ENCODE assay signal across 1 cellular context in the genomic region with DNA sequence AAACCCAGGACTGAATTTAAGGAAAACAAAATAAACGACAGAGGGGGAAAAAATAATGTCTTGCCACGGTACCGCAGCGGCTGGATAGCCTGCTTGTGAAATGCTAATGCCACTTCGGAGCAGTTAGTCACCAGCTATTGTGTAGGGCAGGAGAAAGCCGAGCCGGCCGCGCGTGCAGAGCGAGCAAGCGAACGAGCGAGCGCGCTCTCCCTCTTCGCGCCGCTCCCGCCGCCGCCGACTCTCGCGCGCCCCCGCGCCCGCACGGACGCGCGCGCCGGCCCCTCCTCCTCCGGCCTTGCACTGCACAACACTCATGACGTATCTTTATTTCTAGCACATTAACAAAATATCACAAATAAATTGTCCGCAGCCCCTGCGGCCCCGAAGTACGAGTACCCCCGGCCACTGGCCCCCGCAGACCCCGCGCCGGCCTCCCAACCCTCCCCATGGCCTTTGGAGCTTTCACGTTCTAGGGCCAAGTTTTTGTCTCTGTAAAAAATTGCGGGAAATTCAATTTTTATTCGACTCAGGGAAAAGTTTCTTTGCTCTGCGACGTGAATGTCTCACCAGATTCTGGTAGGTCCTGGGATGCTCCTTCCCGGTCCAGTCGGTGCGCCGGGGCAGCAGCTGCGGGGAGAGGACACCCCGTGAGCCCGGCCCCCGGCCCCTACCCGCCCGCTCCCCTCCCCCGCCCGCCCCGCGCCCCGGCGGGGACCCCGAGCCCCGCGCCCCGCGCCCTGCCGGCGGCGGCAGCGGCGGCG.
TF ChIP-seq lines count a peak whose summit lies in the region.

No MANE protein-coding gene starts in this region.

TF ChIP-seq in HepG2, 621 proteins besides CTCF, POLR2A, EP300 and RAD21 (continued from another document and continues in another):
- TF ChIP-seq, protein P1, sequence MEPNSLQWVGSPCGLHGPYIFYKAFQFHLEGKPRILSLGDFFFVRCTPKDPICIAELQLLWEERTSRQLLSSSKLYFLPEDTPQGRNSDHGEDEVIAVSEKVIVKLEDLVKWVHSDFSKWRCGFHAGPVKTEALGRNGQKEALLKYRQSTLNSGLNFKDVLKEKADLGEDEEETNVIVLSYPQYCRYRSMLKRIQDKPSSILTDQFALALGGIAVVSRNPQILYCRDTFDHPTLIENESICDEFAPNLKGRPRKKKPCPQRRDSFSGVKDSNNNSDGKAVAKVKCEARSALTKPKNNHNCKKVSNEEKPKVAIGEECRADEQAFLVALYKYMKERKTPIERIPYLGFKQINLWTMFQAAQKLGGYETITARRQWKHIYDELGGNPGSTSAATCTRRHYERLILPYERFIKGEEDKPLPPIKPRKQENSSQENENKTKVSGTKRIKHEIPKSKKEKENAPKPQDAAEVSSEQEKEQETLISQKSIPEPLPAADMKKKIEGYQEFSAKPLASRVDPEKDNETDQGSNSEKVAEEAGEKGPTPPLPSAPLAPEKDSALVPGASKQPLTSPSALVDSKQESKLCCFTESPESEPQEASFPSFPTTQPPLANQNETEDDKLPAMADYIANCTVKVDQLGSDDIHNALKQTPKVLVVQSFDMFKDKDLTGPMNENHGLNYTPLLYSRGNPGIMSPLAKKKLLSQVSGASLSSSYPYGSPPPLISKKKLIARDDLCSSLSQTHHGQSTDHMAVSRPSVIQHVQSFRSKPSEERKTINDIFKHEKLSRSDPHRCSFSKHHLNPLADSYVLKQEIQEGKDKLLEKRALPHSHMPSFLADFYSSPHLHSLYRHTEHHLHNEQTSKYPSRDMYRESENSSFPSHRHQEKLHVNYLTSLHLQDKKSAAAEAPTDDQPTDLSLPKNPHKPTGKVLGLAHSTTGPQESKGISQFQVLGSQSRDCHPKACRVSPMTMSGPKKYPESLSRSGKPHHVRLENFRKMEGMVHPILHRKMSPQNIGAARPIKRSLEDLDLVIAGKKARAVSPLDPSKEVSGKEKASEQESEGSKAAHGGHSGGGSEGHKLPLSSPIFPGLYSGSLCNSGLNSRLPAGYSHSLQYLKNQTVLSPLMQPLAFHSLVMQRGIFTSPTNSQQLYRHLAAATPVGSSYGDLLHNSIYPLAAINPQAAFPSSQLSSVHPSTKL (CRISPR knock-in tag; IDR thresholded peaks at IDR 0.05) = peak; percentile 44; the same call in 1 of the 2 replicates
- TF ChIP-seq KDM6A (CRISPR knock-in tag; IDR thresholded peaks at IDR 0.05; ENCODE audit: low read depth) (no peak), PHF8 (CRISPR knock-in tag; IDR thresholded peaks at IDR 0.05) (peak; percentile 53; the same call in 1 of the 2 replicates), TFDP2 (CRISPR knock-in tag; IDR thresholded peaks at IDR 0.05) (peak; percentile 41; the same call in 1 of the 2 replicates), UBTF (CRISPR knock-in tag; IDR thresholded peaks at IDR 0.05) (peak; percentile 29; the same call in 1 of the 2 replicates), SAP130 (CRISPR knock-in tag; IDR thresholded peaks at IDR 0.05; ENCODE audit: low read depth) (peak; percentile 71), DNMT1 (CRISPR knock-in tag; IDR thresholded peaks at IDR 0.05) (no peak), ARNT2 (CRISPR knock-in tag; IDR thresholded peaks at IDR 0.05; ENCODE audit: low read depth) (peak; percentile 38; the same call in 1 of the 2 replicates), MAFK (conservative IDR thresholded peaks at IDR 0.05 in 1 of 2, IDR thresholded peaks at IDR 0.05 in 1 of 2; ENCODE audit: low read length in 2 of 2) (no peak), XRCC5 (optimal IDR thresholded peaks at IDR 0.05; ENCODE audit: low read length) (peak; percentile 51), POLR2AphosphoS5 (IDR thresholded peaks at IDR 0.05; ENCODE audit: low read depth, low read length) (peak; percentile 35), ZBTB43 (CRISPR knock-in tag; conservative IDR thresholded peaks at IDR 0.05) (0 out of 2 replicates have a peak, but pooled peaks have one; percentile 20), KDM2A (CRISPR knock-in tag; IDR thresholded peaks at IDR 0.05; ENCODE audit: borderline replicate concordance, low read depth) (peak; percentile 47; the same call in 1 of the 2 replicates), SKI (IDR thresholded peaks at IDR 0.05; ENCODE audit: partially characterized antibody) (peak; percentile 19), CREB1 (IDR thresholded peaks at IDR 0.05) (peak; percentile 64; the same call in 1 of the 2 replicates), CREB1 (CRISPR knock-in tag; IDR thresholded peaks at IDR 0.05) (no peak), IRF2 (CRISPR knock-in tag; IDR thresholded peaks at IDR 0.05) (peak; percentile 37; the same call in 1 of the 2 replicates), AGO2 (optimal IDR thresholded peaks at IDR 0.05; ENCODE audit: low read depth, low read length) (peak; percentile 61), POLR2G (IDR thresholded peaks at IDR 0.05; ENCODE audit: low read depth, low read length) (peak; percentile 53; the same call in 1 of the 2 replicates), BRD4 (CRISPR knock-in tag; IDR thresholded peaks at IDR 0.05) (0 out of 2 replicates have a peak, but pooled peaks have one; percentile 22), SOX6 (IDR thresholded peaks at IDR 0.05) (no peak), SOX6 (CRISPR knock-in tag; IDR thresholded peaks at IDR 0.05) (0 out of 2 replicates have a peak, but pooled peaks have one; percentile 21), ZSCAN30 (CRISPR knock-in tag; IDR thresholded peaks at IDR 0.05) (no peak), ZNF614 (CRISPR knock-in tag; IDR thresholded peaks at IDR 0.05; ENCODE audit: borderline replicate concordance) (0 out of 2 replicates have a peak, but pooled peaks have one; percentile 46), TAF1 (CRISPR knock-in tag; IDR thresholded peaks at IDR 0.05) (peak; percentile 48; the same call in 1 of the 2 replicates), KAT7 (CRISPR knock-in tag; IDR thresholded peaks at IDR 0.05; ENCODE audit: borderline replicate concordance) (peak; percentile 32; the same call in 1 of the 2 replicates), TRAFD1 (CRISPR knock-in tag; IDR thresholded peaks at IDR 0.05; ENCODE audit: borderline replicate concordance) (no peak), ERF (CRISPR knock-in tag; IDR thresholded peaks at IDR 0.05) (0 out of 2 replicates have a peak, but pooled peaks have one; percentile 32), CEBPB (IDR thresholded peaks at IDR 0.05; ENCODE audit: borderline replicate concordance, low read depth, low read length) (peak; percentile 35; the same call in 1 of the 2 replicates), HNRNPLL (IDR thresholded peaks at IDR 0.05; ENCODE audit: low read depth, low read length, poor library complexity, severe bottlenecking) (peak; percentile 59)
- TF ChIP-seq, protein P2, sequence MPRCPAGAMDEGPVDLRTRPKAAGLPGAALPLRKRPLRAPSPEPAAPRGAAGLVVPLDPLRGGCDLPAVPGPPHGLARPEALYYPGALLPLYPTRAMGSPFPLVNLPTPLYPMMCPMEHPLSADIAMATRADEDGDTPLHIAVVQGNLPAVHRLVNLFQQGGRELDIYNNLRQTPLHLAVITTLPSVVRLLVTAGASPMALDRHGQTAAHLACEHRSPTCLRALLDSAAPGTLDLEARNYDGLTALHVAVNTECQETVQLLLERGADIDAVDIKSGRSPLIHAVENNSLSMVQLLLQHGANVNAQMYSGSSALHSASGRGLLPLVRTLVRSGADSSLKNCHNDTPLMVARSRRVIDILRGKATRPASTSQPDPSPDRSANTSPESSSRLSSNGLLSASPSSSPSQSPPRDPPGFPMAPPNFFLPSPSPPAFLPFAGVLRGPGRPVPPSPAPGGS (CRISPR knock-in tag; IDR thresholded peaks at IDR 0.05) = no peak
- TF ChIP-seq, protein P3, sequence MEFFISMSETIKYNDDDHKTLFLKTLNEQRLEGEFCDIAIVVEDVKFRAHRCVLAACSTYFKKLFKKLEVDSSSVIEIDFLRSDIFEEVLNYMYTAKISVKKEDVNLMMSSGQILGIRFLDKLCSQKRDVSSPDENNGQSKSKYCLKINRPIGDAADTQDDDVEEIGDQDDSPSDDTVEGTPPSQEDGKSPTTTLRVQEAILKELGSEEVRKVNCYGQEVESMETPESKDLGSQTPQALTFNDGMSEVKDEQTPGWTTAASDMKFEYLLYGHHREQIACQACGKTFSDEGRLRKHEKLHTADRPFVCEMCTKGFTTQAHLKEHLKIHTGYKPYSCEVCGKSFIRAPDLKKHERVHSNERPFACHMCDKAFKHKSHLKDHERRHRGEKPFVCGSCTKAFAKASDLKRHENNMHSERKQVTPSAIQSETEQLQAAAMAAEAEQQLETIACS (CRISPR knock-in tag; IDR thresholded peaks at IDR 0.05) = peak; percentile 96
- TF ChIP-seq, protein P4, sequence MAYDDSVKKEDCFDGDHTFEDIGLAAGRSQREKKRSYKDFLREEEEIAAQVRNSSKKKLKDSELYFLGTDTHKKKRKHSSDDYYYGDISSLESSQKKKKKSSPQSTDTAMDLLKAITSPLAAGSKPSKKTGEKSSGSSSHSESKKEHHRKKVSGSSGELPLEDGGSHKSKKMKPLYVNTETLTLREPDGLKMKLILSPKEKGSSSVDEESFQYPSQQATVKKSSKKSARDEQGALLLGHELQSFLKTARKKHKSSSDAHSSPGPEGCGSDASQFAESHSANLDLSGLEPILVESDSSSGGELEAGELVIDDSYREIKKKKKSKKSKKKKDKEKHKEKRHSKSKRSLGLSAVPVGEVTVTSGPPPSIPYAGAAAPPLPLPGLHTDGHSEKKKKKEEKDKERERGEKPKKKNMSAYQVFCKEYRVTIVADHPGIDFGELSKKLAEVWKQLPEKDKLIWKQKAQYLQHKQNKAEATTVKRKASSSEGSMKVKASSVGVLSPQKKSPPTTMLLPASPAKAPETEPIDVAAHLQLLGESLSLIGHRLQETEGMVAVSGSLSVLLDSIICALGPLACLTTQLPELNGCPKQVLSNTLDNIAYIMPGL (CRISPR knock-in tag; IDR thresholded peaks at IDR 0.05; ENCODE audit: borderline replicate concordance in 1 of 2, low read depth in 1 of 2) = peak in 1 of 2 experiments; percentile 49; a peak in 1 of 4 replicates
- TF ChIP-seq, protein P5, sequence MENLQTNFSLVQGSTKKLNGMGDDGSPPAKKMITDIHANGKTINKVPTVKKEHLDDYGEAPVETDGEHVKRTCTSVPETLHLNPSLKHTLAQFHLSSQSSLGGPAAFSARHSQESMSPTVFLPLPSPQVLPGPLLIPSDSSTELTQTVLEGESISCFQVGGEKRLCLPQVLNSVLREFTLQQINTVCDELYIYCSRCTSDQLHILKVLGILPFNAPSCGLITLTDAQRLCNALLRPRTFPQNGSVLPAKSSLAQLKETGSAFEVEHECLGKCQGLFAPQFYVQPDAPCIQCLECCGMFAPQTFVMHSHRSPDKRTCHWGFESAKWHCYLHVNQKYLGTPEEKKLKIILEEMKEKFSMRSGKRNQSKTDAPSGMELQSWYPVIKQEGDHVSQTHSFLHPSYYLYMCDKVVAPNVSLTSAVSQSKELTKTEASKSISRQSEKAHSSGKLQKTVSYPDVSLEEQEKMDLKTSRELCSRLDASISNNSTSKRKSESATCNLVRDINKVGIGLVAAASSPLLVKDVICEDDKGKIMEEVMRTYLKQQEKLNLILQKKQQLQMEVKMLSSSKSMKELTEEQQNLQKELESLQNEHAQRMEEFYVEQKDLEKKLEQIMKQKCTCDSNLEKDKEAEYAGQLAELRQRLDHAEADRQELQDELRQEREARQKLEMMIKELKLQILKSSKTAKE (CRISPR knock-in tag; IDR thresholded peaks at IDR 0.05; ENCODE audit: borderline replicate concordance) = no peak
